In the genomic region with DNA sequence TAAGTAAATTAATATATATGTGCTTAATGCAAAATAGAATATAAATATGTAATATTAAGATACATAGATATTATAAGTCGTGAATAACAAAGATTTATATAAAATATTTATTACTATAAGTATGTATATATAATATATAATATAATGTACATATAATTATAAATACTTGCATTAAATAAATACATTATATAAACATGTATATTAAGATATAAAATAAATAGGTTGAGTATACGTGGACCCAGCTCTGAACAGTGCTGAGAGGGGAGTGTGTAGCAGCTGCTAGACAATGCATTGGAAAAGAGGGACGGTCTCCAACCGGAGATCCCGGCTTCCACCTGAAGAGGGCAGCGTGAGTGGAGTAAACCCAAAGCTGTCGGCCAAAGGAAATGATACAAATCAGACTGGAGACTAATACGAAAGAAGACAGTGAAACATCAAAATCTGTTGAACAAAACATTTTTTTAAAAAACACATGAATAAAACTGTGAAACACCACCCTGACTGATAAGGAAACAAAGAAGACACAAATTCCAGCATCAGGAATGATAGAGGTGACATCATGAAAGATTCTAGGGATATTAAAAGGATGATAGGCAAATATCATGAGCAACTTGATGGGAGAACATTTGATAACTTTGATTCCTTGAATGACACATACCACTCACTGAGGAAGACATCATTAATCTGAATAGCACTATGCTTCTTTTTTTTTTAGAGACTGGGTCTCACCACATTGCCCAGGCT, we compare ENCODE assay signal across 8 cellular contexts.
A peak's percentile ranks its signal among the peaks of the same experiment; 100 is the strongest.
DNase-seq lines count a peak whose midpoint lies in the region; ATAC-seq, FAIRE-seq and TF ChIP-seq lines count a peak whose summit lies in the region.

No MANE protein-coding gene starts in this region.

- H2AFZ ChIP-seq in astrocyte (ENCODE audit: low read depth, low read length) (no peak overlapping the region), hepatocyte (no peak overlapping the region)

- WGBS in hepatocyte (ENCODE audit: low lambda C conversion rate, missing lambda C conversion rate), result 40% methylated on average over 8 of the region's 8 CpGs

- H3K4me1 ChIP-seq in astrocyte (ENCODE audit: insufficient read depth, low read length) (peaks cover 10% of the 10 kb centered on the region), hepatocyte (ENCODE audit: insufficient read depth) (no peaks in the 10 kb centered on the region)

- no peak for FAIRE-seq in astrocyte (lab: Jason Lieb, UNC)

- H3K9me2 ChIP-seq in hepatocyte (replicated peaks; ENCODE audit: insufficient read depth), result no peaks in the 10 kb centered on the region

- no peaks in the 10 kb centered on the region for H3K79me2 ChIP-seq in astrocyte (ENCODE audit: insufficient read depth, low read length)
- no peaks in the 10 kb centered on the region for H3K79me2 ChIP-seq in hepatocyte

- ATAC-seq in HG03025 (IDR thresholded peaks at IDR 0.05; ENCODE audit: low FRiP score, unreplicated experiment), result no peak
- no peak for ATAC-seq in HG03469 (IDR thresholded peaks at IDR 0.05; ENCODE audit: unreplicated experiment)

- H4K20me1 ChIP-seq in astrocyte (ENCODE audit: insufficient read depth, low read length), result no peaks in the 10 kb centered on the region
- no peaks in the 10 kb centered on the region for H4K20me1 ChIP-seq in hepatocyte (ENCODE audit: insufficient read depth, poor library complexity, severe bottlenecking)

- H3K4me3 ChIP-seq in astrocyte (ENCODE audit: insufficient read depth, low read depth, low read length) (no peak overlapping the region), hepatocyte (no peak overlapping the region)

- no peak overlapping the region for H3K27ac Mint-ChIP-seq in astrocyte (ENCODE audit: unreplicated experiment)

- H3K4me3 Mint-ChIP-seq in astrocyte (ENCODE audit: unreplicated experiment), result no peak overlapping the region

- H3K36me3 Mint-ChIP-seq in astrocyte (ENCODE audit: low read depth, unreplicated experiment), result peaks cover 4% of the 10 kb centered on the region

- peak; percentile 74 for DNase-seq in GM10266 (ENCODE audit: extremely low spot score)
- DNase-seq in NCI-H1436 treated with DMSO at 0.1 percent for 48 hours (lab: John Stamatoyannopoulos, UW), result peak; percentile 55
- peak in 4 of 5 experiments; percentile 22 to 72 (median 48) for DNase-seq in T-helper 2 cell
- DNase-seq in astrocyte (ENCODE audit: low read depth), result peak; percentile 30
- DNase-seq in hepatocyte (ENCODE audit: low spot score), result peak; percentile 58
- peak; percentile 42 to 82 for DNase-seq in stimulated activated CD4-positive, alpha-beta T cell treated with anti-CD3 and anti-CD28 coated beads, Interleukin-12 subunit alpha, Interleukin-12 subunit beta, amount 100 ng/mL, for 24 hours (ENCODE audit: low read depth in 2 of 2)

- no peak overlapping the region for H3K9ac ChIP-seq in astrocyte (ENCODE audit: low read length)

- H3K4me2 ChIP-seq in astrocyte (ENCODE audit: low read length) (peak overlapping the region; percentile 0), hepatocyte (no peak overlapping the region)

- H3K36me3 ChIP-seq in astrocyte (ENCODE audit: insufficient read depth, low read length) (no peaks in the 10 kb centered on the region), hepatocyte (replicated peaks; ENCODE audit: insufficient read depth, low read depth) (no peaks in the 10 kb centered on the region)

- peak; percentile 68 for TF ChIP-seq CTCF in GM10266 (IDR thresholded peaks at IDR 0.05; ENCODE audit: control insufficient read depth, insufficient read depth, low read depth, missing control alignments)
- peak; percentile 87 for TF ChIP-seq CTCF in astrocyte (IDR thresholded peaks at IDR 0.05; ENCODE audit: insufficient read depth, low read depth, low read length)
- peak; percentile 61 for TF ChIP-seq CTCF in hepatocyte (IDR thresholded peaks at IDR 0.05; ENCODE audit: poor library complexity)

- H3K27ac ChIP-seq in astrocyte (ENCODE audit: low read depth, low read length) (no peak overlapping the region), hepatocyte (no peak overlapping the region)

- H3K9me3 ChIP-seq in astrocyte (ENCODE audit: insufficient read depth, low read depth, low read length) (no peaks in the 10 kb centered on the region), hepatocyte (ENCODE audit: low read depth) (no peaks in the 10 kb centered on the region)

- H3K27me3 ChIP-seq in astrocyte (ENCODE audit: insufficient read depth, low read length) (no peaks in the 10 kb centered on the region), hepatocyte (no peaks in the 10 kb centered on the region)

- peaks cover 4% of the 10 kb centered on the region for H3K9me3 Mint-ChIP-seq in astrocyte (ENCODE audit: unreplicated experiment)

- H3K27me3 Mint-ChIP-seq in astrocyte (ENCODE audit: low read depth, unreplicated experiment), result no peaks in the 10 kb centered on the region

- H3K4me1 Mint-ChIP-seq in astrocyte (ENCODE audit: low read depth, unreplicated experiment), result peaks cover 13% of the 10 kb centered on the region
